Comparison of ENCODE assay signal across 29 cellular contexts in the genomic region with DNA sequence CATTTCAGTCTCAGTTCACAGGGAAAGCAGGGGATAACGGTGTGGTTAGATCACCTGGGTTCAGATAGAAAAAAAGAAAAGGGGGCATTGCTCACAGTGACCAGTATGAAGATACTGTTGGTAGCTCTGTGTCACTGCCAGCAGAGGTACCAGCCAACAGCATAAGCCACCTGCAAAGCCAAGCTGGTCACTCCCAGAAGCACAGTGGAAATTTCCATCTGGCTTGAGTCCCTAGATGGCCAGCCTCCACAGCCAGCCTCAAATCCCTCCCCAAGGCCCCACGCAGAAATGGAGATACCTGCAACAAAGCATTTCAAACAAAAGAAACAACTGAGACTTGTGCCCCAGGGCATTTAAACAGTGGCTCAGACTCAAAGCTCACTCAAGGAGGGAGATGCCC. TPM values are rescaled to one million over a fixed set of nuclear protein-coding genes. Genes with fewer than 3 reads are reported as not detected.
"Had no signal": no experiment of that assay in that cellular context is flagged by ENCODE, and none has a peak within 500 bp of the region (broad histone marks: within the 10 kb centered on the region; RNA-seq: fewer than 3 reads in every experiment).

No MANE protein-coding gene starts in this region.

- H3K27me3 ChIP-seq: ascending aorta, colonic mucosa had no signal

- H3K4me3 ChIP-seq: ascending aorta, colonic mucosa had no signal

- H3K36me3 ChIP-seq: ascending aorta, colonic mucosa had no signal

- ATAC-seq: activated CD8-positive, alpha-beta memory T cell treated with anti-CD3 and anti-CD28 coated beads, Interleukin-2, amount 10 ng/mL, durations not matched to agents 7 days and 5 days; activated CD8-positive, alpha-beta T cell treated with anti-CD3 and anti-CD28 coated beads, Interleukin-2, amount 10 ng/mL, durations not matched to agents 7 days and 5 days; activated naive CD8-positive, alpha-beta T cell treated with anti-CD3 and anti-CD28 coated beads, Interleukin-2, amount 50 U/mL, for 24 hours had no signal

- DNase-seq: activated B cell treated with CpG ODN at 0.5 μM for 24 hours; activated CD4-positive, alpha-beta memory T cell treated with anti-CD3 and anti-CD28 coated beads, Interleukin-2, amount 10 ng/mL, durations not matched to agents 7 days and 5 days; activated CD4-positive, alpha-beta T cell treated with anti-CD3 and anti-CD28 coated beads for 4 hours; activated CD4-positive, alpha-beta T cell treated with anti-CD3 and anti-CD28 coated beads, Interleukin-2, amount 10 ng/mL, durations not matched to agents 7 days and 5 days; activated CD4-positive, alpha-beta T cell treated with anti-CD3 and anti-CD28 coated beads, Interleukin-2, amount 50 U/mL, for 48 hours; activated CD4-positive, CD25-positive, alpha-beta regulatory T cell treated with anti-CD3 and anti-CD28 coated beads, Interleukin-2, amount 50 U/mL, for 72 hours; activated CD8-positive, alpha-beta memory T cell treated with anti-CD3 and anti-CD28 coated beads for 24 hours; activated CD8-positive, alpha-beta memory T cell treated with anti-CD3 and anti-CD28 coated beads, Interleukin-2, amount 10 ng/mL, durations not matched to agents 7 days and 5 days; activated CD8-positive, alpha-beta memory T cell treated with anti-CD3 and anti-CD28 coated beads, Interleukin-2, amount 50 U/mL, for 48 hours; activated CD8-positive, alpha-beta T cell treated with anti-CD3 and anti-CD28 coated beads, Interleukin-2, amount 10 ng/mL, durations not matched to agents 7 days and 5 days; activated effector memory CD4-positive, alpha-beta T cell treated with Interleukin-2 at 50 U/mL for 16 hours; activated gamma-delta T cell; activated naive CD4-positive, alpha-beta T cell treated with anti-CD3 and anti-CD28 coated beads, Interleukin-2, amount 10 ng/mL, durations not matched to agents 7 days and 5 days; activated naive CD4-positive, alpha-beta T cell treated with Interleukin-2 at 50 U/mL for 16 hours; activated naive CD8-positive, alpha-beta T cell treated with anti-CD3 and anti-CD28 coated beads, Interleukin-2, amount 10 ng/mL, durations not matched to agents 7 days and 5 days; activated naive CD8-positive, alpha-beta T cell treated with anti-CD3 and anti-CD28 coated beads, Interleukin-2, amount 50 U/mL, for 24 hours; activated T-cell treated with anti-CD3 and anti-CD28 coated beads, Interleukin-2, amount 50 U/mL, for 24 hours; activated T-cell treated with anti-CD3 and anti-CD28 coated beads, Interleukin-2, amount 50 U/mL, for 48 hours; amygdala; anterior cingulate cortex; central memory CD4-positive, alpha-beta T cell; colonic mucosa; T-helper 2 cell; T-helper 9 cell had no signal

- FAIRE-seq: TTC549 had no signal

RNA-seq across cellular contexts. Expression of a gene that starts 11.6 kb away (rescaled TPM):
- total RNA-seq: activated B cell treated with CpG ODN at 0.5 μM for 24 hours; activated CD4-positive, alpha-beta memory T cell treated with anti-CD3 and anti-CD28 coated beads, Interleukin-2, amount 10 ng/mL, durations not matched to agents 7 days and 5 days; activated CD4-positive, alpha-beta T cell treated with anti-CD3 and anti-CD28 coated beads, Interleukin-2, amount 10 ng/mL, durations not matched to agents 7 days and 5 days; activated CD8-positive, alpha-beta memory T cell treated with anti-CD3 and anti-CD28 coated beads, Interleukin-2, amount 10 ng/mL, durations not matched to agents 7 days and 5 days; activated CD8-positive, alpha-beta T cell treated with anti-CD3 and anti-CD28 coated beads, Interleukin-2, amount 10 ng/mL, durations not matched to agents 7 days and 5 days; activated naive CD8-positive, alpha-beta T cell treated with anti-CD3 and anti-CD28 coated beads, Interleukin-2, amount 10 ng/mL, durations not matched to agents 7 days and 5 days; activated T-helper 2 cell treated with anti-CD3 and anti-CD28 coated beads, Interferon-gamma antibody, Interleukin-2, Interleukin-4, amounts not matched to agents 10 μg/mL and 5 μg/mL and 100 μg/mL, durations not matched to agents 14 hours and 24 hours and 36 hours; ascending aorta; cardiac septum; chondrocyte; colonic mucosa had no signal

RNA-seq across cellular contexts. Expression of a gene that starts 20.6 kb away (rescaled TPM):
- total RNA-seq: activated B cell treated with CpG ODN at 0.5 μM for 24 hours; activated CD4-positive, alpha-beta memory T cell treated with anti-CD3 and anti-CD28 coated beads, Interleukin-2, amount 10 ng/mL, durations not matched to agents 7 days and 5 days; activated CD4-positive, alpha-beta T cell treated with anti-CD3 and anti-CD28 coated beads, Interleukin-2, amount 10 ng/mL, durations not matched to agents 7 days and 5 days; activated CD8-positive, alpha-beta memory T cell treated with anti-CD3 and anti-CD28 coated beads, Interleukin-2, amount 10 ng/mL, durations not matched to agents 7 days and 5 days; activated CD8-positive, alpha-beta T cell treated with anti-CD3 and anti-CD28 coated beads, Interleukin-2, amount 10 ng/mL, durations not matched to agents 7 days and 5 days; activated naive CD8-positive, alpha-beta T cell treated with anti-CD3 and anti-CD28 coated beads, Interleukin-2, amount 10 ng/mL, durations not matched to agents 7 days and 5 days; activated T-helper 2 cell treated with anti-CD3 and anti-CD28 coated beads, Interferon-gamma antibody, Interleukin-2, Interleukin-4, amounts not matched to agents 10 μg/mL and 5 μg/mL and 100 μg/mL, durations not matched to agents 14 hours and 24 hours and 36 hours; ascending aorta; cardiac septum; chondrocyte; colonic mucosa had no signal

RNA-seq across cellular contexts. Expression of a gene that starts 26.5 kb away (rescaled TPM):
- total RNA-seq: activated B cell treated with CpG ODN at 0.5 μM for 24 hours; activated CD4-positive, alpha-beta memory T cell treated with anti-CD3 and anti-CD28 coated beads, Interleukin-2, amount 10 ng/mL, durations not matched to agents 7 days and 5 days; activated CD4-positive, alpha-beta T cell treated with anti-CD3 and anti-CD28 coated beads, Interleukin-2, amount 10 ng/mL, durations not matched to agents 7 days and 5 days; activated CD8-positive, alpha-beta memory T cell treated with anti-CD3 and anti-CD28 coated beads, Interleukin-2, amount 10 ng/mL, durations not matched to agents 7 days and 5 days; activated CD8-positive, alpha-beta T cell treated with anti-CD3 and anti-CD28 coated beads, Interleukin-2, amount 10 ng/mL, durations not matched to agents 7 days and 5 days; activated naive CD8-positive, alpha-beta T cell treated with anti-CD3 and anti-CD28 coated beads, Interleukin-2, amount 10 ng/mL, durations not matched to agents 7 days and 5 days; activated T-helper 2 cell treated with anti-CD3 and anti-CD28 coated beads, Interferon-gamma antibody, Interleukin-2, Interleukin-4, amounts not matched to agents 10 μg/mL and 5 μg/mL and 100 μg/mL, durations not matched to agents 14 hours and 24 hours and 36 hours; ascending aorta; cardiac septum; chondrocyte; colonic mucosa had no signal

RNA-seq across cellular contexts. Expression of a gene that starts 58.2 kb away (rescaled TPM):
- total RNA-seq: activated B cell treated with CpG ODN at 0.5 μM for 24 hours; activated CD4-positive, alpha-beta memory T cell treated with anti-CD3 and anti-CD28 coated beads, Interleukin-2, amount 10 ng/mL, durations not matched to agents 7 days and 5 days; activated CD4-positive, alpha-beta T cell treated with anti-CD3 and anti-CD28 coated beads, Interleukin-2, amount 10 ng/mL, durations not matched to agents 7 days and 5 days; activated CD8-positive, alpha-beta memory T cell treated with anti-CD3 and anti-CD28 coated beads, Interleukin-2, amount 10 ng/mL, durations not matched to agents 7 days and 5 days; activated CD8-positive, alpha-beta T cell treated with anti-CD3 and anti-CD28 coated beads, Interleukin-2, amount 10 ng/mL, durations not matched to agents 7 days and 5 days; activated naive CD8-positive, alpha-beta T cell treated with anti-CD3 and anti-CD28 coated beads, Interleukin-2, amount 10 ng/mL, durations not matched to agents 7 days and 5 days; activated T-helper 2 cell treated with anti-CD3 and anti-CD28 coated beads, Interferon-gamma antibody, Interleukin-2, Interleukin-4, amounts not matched to agents 10 μg/mL and 5 μg/mL and 100 μg/mL, durations not matched to agents 14 hours and 24 hours and 36 hours; ascending aorta; cardiac septum; chondrocyte; colonic mucosa had no signal
